8 cellular contexts compared by ENCODE assay signal in genomic region chr18:32530947-32531651, GRCh38.
A peak's percentile ranks its signal among the peaks of the same experiment; 100 is the strongest.
DNase-seq lines count a peak whose midpoint lies in the region; ATAC-seq, FAIRE-seq and TF ChIP-seq lines count a peak whose summit lies in the region.

No MANE protein-coding gene starts in this region.

- peaks cover 12% of the 10 kb centered on the region for H3K4me1 Mint-ChIP-seq in activated naive CD8-positive, alpha-beta T cell treated with anti-CD3 and anti-CD28 coated beads, Interleukin-2, amount 10 ng/mL, durations not matched to agents 7 days and 5 days

- no peaks in the 10 kb centered on the region for H3K9me3 Mint-ChIP-seq in activated naive CD8-positive, alpha-beta T cell treated with anti-CD3 and anti-CD28 coated beads, Interleukin-2, amount 10 ng/mL, durations not matched to agents 7 days and 5 days

- H3K27me3 Mint-ChIP-seq in activated naive CD8-positive, alpha-beta T cell treated with anti-CD3 and anti-CD28 coated beads, Interleukin-2, amount 10 ng/mL, durations not matched to agents 7 days and 5 days, result peaks cover 5% of the 10 kb centered on the region

- peak; percentile 98 for ATAC-seq in GM21526 (IDR thresholded peaks at IDR 0.05; ENCODE audit: low FRiP score, unreplicated experiment)
- ATAC-seq in activated naive CD8-positive, alpha-beta T cell treated with anti-CD3 and anti-CD28 coated beads, Interleukin-2, amount 10 ng/mL, durations not matched to agents 7 days and 5 days (ENCODE audit: low read depth), result peak; percentile 94
- ATAC-seq in GM19397 (IDR thresholded peaks at IDR 0.05; ENCODE audit: unreplicated experiment), result no peak

- H3K4me3 Mint-ChIP-seq in activated naive CD8-positive, alpha-beta T cell treated with anti-CD3 and anti-CD28 coated beads, Interleukin-2, amount 10 ng/mL, durations not matched to agents 7 days and 5 days, result no peak overlapping the region

- no peak for FAIRE-seq in GM12891 (lab: Jason Lieb, UNC)

- H3K36me3 Mint-ChIP-seq in activated naive CD8-positive, alpha-beta T cell treated with anti-CD3 and anti-CD28 coated beads, Interleukin-2, amount 10 ng/mL, durations not matched to agents 7 days and 5 days, result no peaks in the 10 kb centered on the region

- POLR2A ChIA-PET in activated naive CD8-positive, alpha-beta T cell treated with anti-CD3 and anti-CD28 coated beads, Interleukin-2, amount 10 ng/mL, durations not matched to agents 7 days and 5 days (lab: Charles Lee), result no interaction called here

- H3K27ac Mint-ChIP-seq in activated naive CD8-positive, alpha-beta T cell treated with anti-CD3 and anti-CD28 coated beads, Interleukin-2, amount 10 ng/mL, durations not matched to agents 7 days and 5 days, result no peak overlapping the region

- peak; percentile 9 for DNase-seq in GM12891 (ENCODE audit: insufficient read length, low spot score)
- peak; percentile 29 for DNase-seq in HT-29 (ENCODE audit: low spot score)
- DNase-seq in activated naive CD8-positive, alpha-beta T cell treated with anti-CD3 and anti-CD28 coated beads, Interleukin-2, amount 10 ng/mL, durations not matched to agents 7 days and 5 days, result no peak
- no peak for DNase-seq in amygdala (lab: John Stamatoyannopoulos, UW)
- no peak for DNase-seq in nucleus accumbens (lab: John Stamatoyannopoulos, UW)
- no peak for DNase-seq in erythroblast (lab: John Stamatoyannopoulos, UW)

- no peak for TF ChIP-seq POLR2A in GM12891 (IDR thresholded peaks at IDR 0.05; ENCODE audit: low read depth, low read length)
- no peak for TF ChIP-seq POLR2A in erythroblast (IDR thresholded peaks at IDR 0.05; ENCODE audit: low read length)

TF ChIP-seq in GM12891, 5 proteins besides CTCF, POLR2A, EP300 and RAD21:
- no peak for TF ChIP-seq POU2F2 (IDR thresholded peaks at IDR 0.05; ENCODE audit: low read depth, low read length)
- no peak for TF ChIP-seq PAX5 (IDR thresholded peaks at IDR 0.05; ENCODE audit: insufficient read depth, low read length, severe bottlenecking)
- no peak for TF ChIP-seq TAF1 (IDR thresholded peaks at IDR 0.05; ENCODE audit: low read depth, low read length)
- no peak for TF ChIP-seq POLR2AphosphoS5 (IDR thresholded peaks at IDR 0.05; ENCODE audit: low read depth, low read length)
- TF ChIP-seq SPI1 (IDR thresholded peaks at IDR 0.05; ENCODE audit: low read depth, low read length), result no peak

Comparison
In these comparisons a context has a peak if more than half of its experiments do, and no peak if none do; other contexts are left out.
1. DNase-seq: peak in GM12891 (single experiment) and HT-29 (single experiment); none in activated naive CD8-positive, alpha-beta T cell treated with anti-CD3 and anti-CD28 coated beads, Interleukin-2, amount 10 ng/mL, durations not matched to agents 7 days and 5 days (single experiment), amygdala (0 of 56), nucleus accumbens (0 of 56) and erythroblast (0 of 2).